ENCODE assay signal across 25 cellular contexts in the genomic region with DNA sequence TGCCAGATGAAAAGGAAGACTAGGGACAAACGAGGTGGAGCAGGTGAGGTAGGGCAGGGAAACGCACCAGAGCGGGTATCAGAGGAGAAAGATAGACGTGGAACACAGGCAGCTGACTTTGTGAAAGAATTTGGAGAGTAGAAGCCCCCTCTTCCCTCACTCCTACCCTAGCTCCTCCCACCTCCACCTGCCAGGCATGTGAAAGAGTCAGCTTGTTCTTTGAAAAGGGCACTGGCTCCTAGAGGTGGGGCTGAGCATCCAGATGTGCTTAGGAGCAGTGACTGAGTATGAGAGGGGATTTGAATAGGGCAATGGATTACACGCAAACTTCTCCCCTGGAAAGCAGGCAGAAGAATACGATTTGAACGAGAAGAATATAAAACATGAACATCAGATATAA.
DNase-seq lines count a peak whose midpoint lies in the region; ATAC-seq and TF ChIP-seq lines count a peak whose summit lies in the region.
"Had no signal": no experiment of that assay in that cellular context is flagged by ENCODE, and none has a peak within 500 bp of the region (broad histone marks: within the 10 kb centered on the region; RNA-seq: fewer than 3 reads in every experiment).

No MANE protein-coding gene starts in this region.

- H2BK5ac ChIP-seq in trophoblast cell (ENCODE audit: low read depth, low read length, poor library complexity), result peak overlapping the region; percentile 31

- peaks cover 7% of the 10 kb centered on the region for H3K79me2 ChIP-seq in trophoblast cell (ENCODE audit: control insufficient read depth, insufficient read depth, low read length, poor library complexity)

- peak overlapping the region; percentile 55 for H2BK120ac ChIP-seq in trophoblast cell (ENCODE audit: insufficient read depth, low read length, poor library complexity)

- no peak for ATAC-seq in activated CD8-positive, alpha-beta memory T cell treated with anti-CD3 and anti-CD28 coated beads, Interleukin-2, amount 10 ng/mL, durations not matched to agents 7 days and 5 days
- peak; percentile 82 for ATAC-seq in WTC11
- no peak for ATAC-seq in memory B cell (ENCODE audit: low read depth)
- ATAC-seq in GM21717 (IDR thresholded peaks at IDR 0.05; ENCODE audit: unreplicated experiment), result no peak
- ATAC-seq in GM19467 (IDR thresholded peaks at IDR 0.05; ENCODE audit: unreplicated experiment), result no peak
- ATAC-seq: CD8-positive, alpha-beta T cell; GM12878; Panc1 had no signal

- no peak overlapping the region for H3K4me2 ChIP-seq in trophoblast cell (ENCODE audit: low read length)
- H3K4me2 ChIP-seq: KMS-11 had no signal

- no peak for TF ChIP-seq CTCF in WTC11 (IDR thresholded peaks at IDR 0.05)

- peaks cover 30% of the 10 kb centered on the region for H3K79me1 ChIP-seq in trophoblast cell (ENCODE audit: low read length)

- POLR2A ChIA-PET in WTC11 (lab: Charles Lee), result no interaction called here

- H3K4me3 Mint-ChIP-seq in activated CD8-positive, alpha-beta memory T cell treated with anti-CD3 and anti-CD28 coated beads, Interleukin-2, amount 10 ng/mL, durations not matched to agents 7 days and 5 days, result no peak overlapping the region
- H3K4me3 Mint-ChIP-seq in WTC11 (no peak overlapping the region), memory B cell (no peak overlapping the region)
- H3K4me3 Mint-ChIP-seq: CD8-positive, alpha-beta T cell; H9; HFFc6 had no signal

- no peak overlapping the region for H3K18ac ChIP-seq in trophoblast cell (ENCODE audit: low read length)

- no peaks in the 10 kb centered on the region for H3K9me3 ChIP-seq in trophoblast cell (ENCODE audit: insufficient read depth, low read depth, low read length)

- peaks cover 41% of the 10 kb centered on the region for H3K4me1 Mint-ChIP-seq in activated CD8-positive, alpha-beta memory T cell treated with anti-CD3 and anti-CD28 coated beads, Interleukin-2, amount 10 ng/mL, durations not matched to agents 7 days and 5 days
- H3K4me1 Mint-ChIP-seq in WTC11 (peaks cover 24% of the 10 kb centered on the region), memory B cell (peaks cover 23% of the 10 kb centered on the region)

- no peak overlapping the region for H4K8ac ChIP-seq in trophoblast cell (ENCODE audit: low read depth, low read length)

- H4K91ac ChIP-seq in trophoblast cell (ENCODE audit: low read depth, low read length), result peak overlapping the region; percentile 63

- no peak overlapping the region for H3K4ac ChIP-seq in trophoblast cell (ENCODE audit: low read depth, low read length)

- H2BK12ac ChIP-seq in trophoblast cell (ENCODE audit: low read length), result peak overlapping the region; percentile 95

- H3K27me3 ChIP-seq in trophoblast cell (ENCODE audit: insufficient read depth, low read length), result no peaks in the 10 kb centered on the region

- H3K36me3 ChIP-seq in trophoblast cell (ENCODE audit: control insufficient read depth in 1 of 2, insufficient read depth in 2 of 2, low read length in 2 of 2), result peaks cover 2 to 3% of the 10 kb centered on the region in 2 experiments

- H3K23ac ChIP-seq in trophoblast cell (ENCODE audit: low read length), result no peak overlapping the region

- peaks cover 9% of the 10 kb centered on the region for H3K9me3 Mint-ChIP-seq in activated CD8-positive, alpha-beta memory T cell treated with anti-CD3 and anti-CD28 coated beads, Interleukin-2, amount 10 ng/mL, durations not matched to agents 7 days and 5 days (ENCODE audit: low read depth)
- peaks cover 13% of the 10 kb centered on the region for H3K9me3 Mint-ChIP-seq in WTC11
- peaks cover 1% of the 10 kb centered on the region for H3K9me3 Mint-ChIP-seq in memory B cell
- H3K9me3 Mint-ChIP-seq: CD8-positive, alpha-beta T cell; HFFc6 had no signal

- H3K4me1 ChIP-seq in trophoblast cell (ENCODE audit: control insufficient read depth in 1 of 2, insufficient read depth in 2 of 2, low read length in 2 of 2), result peaks cover 24 to 43% of the 10 kb centered on the region in 2 experiments

- H3K14ac ChIP-seq in trophoblast cell (ENCODE audit: low read length), result peak overlapping the region; percentile 66

- H3K27ac Mint-ChIP-seq in activated CD8-positive, alpha-beta memory T cell treated with anti-CD3 and anti-CD28 coated beads, Interleukin-2, amount 10 ng/mL, durations not matched to agents 7 days and 5 days, result peak overlapping the region; percentile 17
- H3K27ac Mint-ChIP-seq in WTC11 (no peak overlapping the region), memory B cell (peak overlapping the region; percentile 6)
- H3K27ac Mint-ChIP-seq: CD8-positive, alpha-beta T cell; H9; HFFc6 had no signal

- H3K9ac ChIP-seq in trophoblast cell (ENCODE audit: low read length), result no peak overlapping the region
- H3K9ac ChIP-seq: KMS-11 had no signal

- H3K4me3 ChIP-seq in trophoblast cell (ENCODE audit: low read depth, low read length), result no peak overlapping the region
- H3K4me3 ChIP-seq: GM12878 had no signal

- DNase-seq in activated CD8-positive, alpha-beta memory T cell treated with anti-CD3 and anti-CD28 coated beads, Interleukin-2, amount 10 ng/mL, durations not matched to agents 7 days and 5 days, result no peak
- DNase-seq in activated CD8-positive, alpha-beta memory T cell treated with anti-CD3 and anti-CD28 coated beads, Interleukin-2, amount 50 U/mL, for 48 hours, result no peak
- no peak for DNase-seq in WTC11 (ENCODE audit: low spot score)
- no peak for DNase-seq in memory B cell (ENCODE audit: low spot score in 2 of 2)
- no peak for DNase-seq in trophoblast cell
- no peak for DNase-seq in GOT3 (lab: John Stamatoyannopoulos, UW)
- DNase-seq: AML-193; C1 segment of cervical spinal cord; CD8-positive, alpha-beta T cell; DND-41; H9; HFFc6; NCI-H1105; NCI-H146; NCI-H2029; NCI-H2227 treated with DMSO at 0.1 percent for 48 hours; NCI-H524; NCI-H774; SIG-M5 had no signal

- no peak overlapping the region for H3K27ac ChIP-seq in trophoblast cell (ENCODE audit: low read depth, low read length)
- H3K27ac ChIP-seq: HL-60, KMS-11 had no signal

- no peak overlapping the region for H4K12ac ChIP-seq in trophoblast cell (ENCODE audit: low read depth, low read length)

- peak overlapping the region; percentile 98 for H2AK5ac ChIP-seq in trophoblast cell (ENCODE audit: low read length)

- WGBS in trophoblast cell (ENCODE audit: extremely low coverage, insufficient coverage, insufficient read length), result no CpG with 5 or more reads among the region's 7 CpGs

- CTCF ChIA-PET in activated CD8-positive, alpha-beta memory T cell treated with anti-CD3 and anti-CD28 coated beads, Interleukin-2, amount 10 ng/mL, durations not matched to agents 7 days and 5 days (lab: Charles Lee), result no interaction called here
- CTCF ChIA-PET in WTC11 (lab: Charles Lee), result interaction anchor here (1.3 to 3.4 kb wide), 3 partner anchors 10 to 64 kb away, joined by 3 to 20 read pairs (median 9); no protein-coding TSS in a partner anchor

- H3K27me3 Mint-ChIP-seq in activated CD8-positive, alpha-beta memory T cell treated with anti-CD3 and anti-CD28 coated beads, Interleukin-2, amount 10 ng/mL, durations not matched to agents 7 days and 5 days, result peaks cover 6% of the 10 kb centered on the region
- H3K27me3 Mint-ChIP-seq in WTC11 (ENCODE audit: low read depth) (peaks cover 3% of the 10 kb centered on the region; the same call in 1 of the 2 replicates), memory B cell (no peaks in the 10 kb centered on the region)

- peaks cover 40% of the 10 kb centered on the region for H3K36me3 Mint-ChIP-seq in activated CD8-positive, alpha-beta memory T cell treated with anti-CD3 and anti-CD28 coated beads, Interleukin-2, amount 10 ng/mL, durations not matched to agents 7 days and 5 days
- H3K36me3 Mint-ChIP-seq in WTC11, result no peaks in the 10 kb centered on the region; the same call in 1 of the 2 replicates
- H3K36me3 Mint-ChIP-seq in memory B cell, result peaks cover 2% of the 10 kb centered on the region
- H3K36me3 Mint-ChIP-seq: CD8-positive, alpha-beta T cell had no signal

- no peak overlapping the region for H2AFZ ChIP-seq in trophoblast cell (ENCODE audit: insufficient read depth, low read length, poor library complexity)

TF ChIP-seq in WTC11, 78 proteins besides CTCF, POLR2A, EP300 and RAD21 (continues in another document):
- TF ChIP-seq, protein P1, sequence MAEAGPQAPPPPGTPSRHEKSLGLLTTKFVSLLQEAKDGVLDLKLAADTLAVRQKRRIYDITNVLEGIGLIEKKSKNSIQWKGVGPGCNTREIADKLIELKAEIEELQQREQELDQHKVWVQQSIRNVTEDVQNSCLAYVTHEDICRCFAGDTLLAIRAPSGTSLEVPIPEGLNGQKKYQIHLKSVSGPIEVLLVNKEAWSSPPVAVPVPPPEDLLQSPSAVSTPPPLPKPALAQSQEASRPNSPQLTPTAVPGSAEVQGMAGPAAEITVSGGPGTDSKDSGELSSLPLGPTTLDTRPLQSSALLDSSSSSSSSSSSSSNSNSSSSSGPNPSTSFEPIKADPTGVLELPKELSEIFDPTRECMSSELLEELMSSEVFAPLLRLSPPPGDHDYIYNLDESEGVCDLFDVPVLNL (CRISPR knock-in tag; IDR thresholded peaks at IDR 0.05; ENCODE audit: borderline replicate concordance, low read depth), result no peak
- TF ChIP-seq FOXP1 (CRISPR knock-in tag; IDR thresholded peaks at IDR 0.05; ENCODE audit: borderline replicate concordance), result no peak
- no peak for TF ChIP-seq ZNF232 (CRISPR knock-in tag; IDR thresholded peaks at IDR 0.05)
- no peak for TF ChIP-seq ZNF423 (CRISPR knock-in tag; IDR thresholded peaks at IDR 0.05)
- TF ChIP-seq TP53 (CRISPR knock-in tag; IDR thresholded peaks at IDR 0.05), result no peak
- no peak for TF ChIP-seq PREB (CRISPR knock-in tag; IDR thresholded peaks at IDR 0.05; ENCODE audit: borderline replicate concordance)
- no peak for TF ChIP-seq CBFB (CRISPR knock-in tag; IDR thresholded peaks at IDR 0.05; ENCODE audit: low read depth)
- TF ChIP-seq GABPB1 (CRISPR knock-in tag; IDR thresholded peaks at IDR 0.05), result no peak
- no peak for TF ChIP-seq NR3C1 (CRISPR knock-in tag; conservative IDR thresholded peaks at IDR 0.05; ENCODE audit: low read depth)
- no peak for TF ChIP-seq ZNF121 (CRISPR knock-in tag; IDR thresholded peaks at IDR 0.05)
- no peak for TF ChIP-seq SOX15 (CRISPR knock-in tag; IDR thresholded peaks at IDR 0.05)
- TF ChIP-seq OVOL2 (CRISPR knock-in tag; IDR thresholded peaks at IDR 0.05; ENCODE audit: borderline replicate concordance), result no peak
